ENCODE assay signal across 21 cellular contexts in the genomic region with DNA sequence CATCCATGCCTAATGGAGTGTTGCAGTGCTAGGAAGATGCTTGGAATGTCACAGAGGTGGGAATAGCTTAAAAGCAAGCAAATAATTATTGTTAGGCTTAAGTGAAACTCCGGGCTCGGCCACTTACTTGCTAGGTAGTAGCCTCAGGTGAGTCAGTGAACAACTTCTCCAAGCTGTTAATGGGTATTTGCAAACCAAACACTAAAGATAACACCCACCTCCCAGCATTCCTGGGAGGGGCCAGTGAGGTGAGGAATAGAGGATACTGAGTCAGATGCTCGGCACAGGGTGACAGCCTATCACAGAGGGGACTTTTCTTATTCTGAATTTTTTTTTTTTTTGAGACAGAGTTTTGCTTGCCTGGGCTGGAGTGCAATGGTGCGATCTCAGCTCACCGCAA.
"Had no signal": no experiment of that assay in that cellular context is flagged by ENCODE, and none has a peak within 500 bp of the region (broad histone marks: within the 10 kb centered on the region; RNA-seq: fewer than 3 reads in every experiment).

No MANE protein-coding gene starts in this region.

- ATAC-seq: activated CD4-positive, alpha-beta T cell treated with anti-CD3 and anti-CD28 coated beads for 36 hours; activated T-cell treated with anti-CD3 and anti-CD28 coated beads, Interleukin-2, amount 50 U/mL, for 4 hours; heart right ventricle; left lobe of liver; pancreas; sciatic nerve had no signal

- H3K27ac Mint-ChIP-seq: activated B cell treated with CpG ODN at 0.5 μM for 24 hours; activated CD4-positive, alpha-beta T cell treated with anti-CD3 and anti-CD28 coated beads for 36 hours; activated naive CD8-positive, alpha-beta T cell treated with anti-CD3 and anti-CD28 coated beads for 36 hours; activated T-helper 2 cell treated with anti-CD3 and anti-CD28 coated beads, Interferon-gamma antibody, Interleukin-2, Interleukin-4, amounts not matched to agents 10 μg/mL and 5 μg/mL and 100 μg/mL, durations not matched to agents 14 hours and 24 hours and 36 hours had no signal

- H3K27ac ChIP-seq: heart right ventricle, pancreas, thoracic aorta had no signal

- H3K4me2 ChIP-seq: smooth muscle cell had no signal

- H3K36me3 ChIP-seq: heart right ventricle, pancreas, thoracic aorta had no signal

- H3K4me3 Mint-ChIP-seq: activated B cell treated with CpG ODN at 0.5 μM for 24 hours; activated CD4-positive, alpha-beta T cell treated with anti-CD3 and anti-CD28 coated beads for 36 hours; activated naive CD8-positive, alpha-beta T cell treated with anti-CD3 and anti-CD28 coated beads for 36 hours; activated T-cell treated with anti-CD3 and anti-CD28 coated beads, Interleukin-2, amount 50 U/mL, for 4 hours; nephron had no signal

- H3K4me1 ChIP-seq: heart right ventricle, pancreas had no signal

- DNase-seq: activated B cell treated with CpG ODN at 0.5 μM for 24 hours; activated CD4-positive, alpha-beta T cell treated with anti-CD3 and anti-CD28 coated beads for 36 hours; activated CD4-positive, alpha-beta T cell treated with anti-CD3 and anti-CD28 coated beads, Interleukin-2, amount 50 U/mL, for 48 hours; activated CD8-positive, alpha-beta memory T cell treated with anti-CD3 and anti-CD28 coated beads, Interleukin-2, amount 50 U/mL, for 48 hours; activated naive CD4-positive, alpha-beta T cell; activated naive CD8-positive, alpha-beta T cell treated with anti-CD3 and anti-CD28 coated beads for 36 hours; activated T-cell treated with anti-CD3 and anti-CD28 coated beads, Interleukin-2, amount 50 U/mL, for 4 hours; cerebellar nuclear complex; cortex of kidney; heart right ventricle; pancreas; stimulated activated CD4-positive, alpha-beta T cell treated with anti-CD3 and anti-CD28 coated beads, Interleukin-15, amount 100 ng/mL, for 24 hours; stimulated activated CD4-positive, alpha-beta T cell treated with anti-CD3 and anti-CD28 coated beads, Interleukin-4, amount 100 ng/mL, for 1 hour; stimulated activated naive CD4-positive, alpha-beta T cell; T1000 had no signal

- H3K27me3 ChIP-seq: pancreas had no signal

- H3K4me1 Mint-ChIP-seq: activated CD4-positive, alpha-beta T cell treated with anti-CD3 and anti-CD28 coated beads for 36 hours; activated naive CD8-positive, alpha-beta T cell treated with anti-CD3 and anti-CD28 coated beads for 36 hours had no signal

- H3K4me3 ChIP-seq: heart right ventricle, pancreas, smooth muscle cell, thoracic aorta had no signal

- H3K9me3 ChIP-seq: pancreas, thoracic aorta had no signal
